8 cellular contexts compared by ENCODE assay signal in genomic region chr9:87148391-87149237, GRCh38.
DNase-seq lines count a peak whose midpoint lies in the region; ATAC-seq and TF ChIP-seq lines count a peak whose summit lies in the region.

No MANE protein-coding gene starts in this region.

- peak overlapping the region in 5 of 7 donors; percentile 47 to 85 (median 67) for H3K4me3 Mint-ChIP-seq in CD8-positive, alpha-beta memory T cell
- peak overlapping the region; percentile 74 for H3K4me3 Mint-ChIP-seq in chondrocyte (ENCODE audit: unreplicated experiment)

- CTCF ChIA-PET in CD8-positive, alpha-beta memory T cell (lab: Charles Lee): no interaction called here

- H3K4me1 ChIP-seq in CD8-positive, alpha-beta memory T cell (ENCODE audit: insufficient read depth, low read length): no peaks in the 10 kb centered on the region
- H3K4me1 ChIP-seq in skeletal muscle satellite cell (ENCODE audit: control insufficient read depth, insufficient read depth, low read length): peaks cover 16% of the 10 kb centered on the region

- no peak for ATAC-seq in HG03469 (IDR thresholded peaks at IDR 0.05; ENCODE audit: unreplicated experiment)
- ATAC-seq in HG03280 (IDR thresholded peaks at IDR 0.05; ENCODE audit: unreplicated experiment): no peak
- no peak for ATAC-seq in GM19023 (IDR thresholded peaks at IDR 0.05; ENCODE audit: unreplicated experiment)

- no peaks in the 10 kb centered on the region for H3K36me3 Mint-ChIP-seq in CD8-positive, alpha-beta memory T cell
- no peaks in the 10 kb centered on the region for H3K36me3 Mint-ChIP-seq in chondrocyte (ENCODE audit: low read depth)

- POLR2A ChIA-PET in CD8-positive, alpha-beta memory T cell (lab: Charles Lee): interaction anchor here (0.6 kb wide), 1 partner anchor 142 kb away, joined by 3 read pairs; no protein-coding TSS in a partner anchor

- H3K9me3 Mint-ChIP-seq in CD8-positive, alpha-beta memory T cell: peaks cover 0 to 13% (median 3%) of the 10 kb centered on the region in 5 donors
- peaks cover 6% of the 10 kb centered on the region for H3K9me3 Mint-ChIP-seq in chondrocyte (ENCODE audit: low read depth)

- peaks cover 4 to 11% (median 4%) of the 10 kb centered on the region in 3 donors for H3K4me1 Mint-ChIP-seq in CD8-positive, alpha-beta memory T cell
- H3K4me1 Mint-ChIP-seq in chondrocyte (ENCODE audit: low read depth): peaks cover 22% of the 10 kb centered on the region

- no peak overlapping the region for H3K4me3 ChIP-seq in CD8-positive, alpha-beta memory T cell (ENCODE audit: low read length)
- peak overlapping the region; percentile 59 for H3K4me3 ChIP-seq in skeletal muscle satellite cell (ENCODE audit: low read length)

- no peaks in the 10 kb centered on the region for H3K36me3 ChIP-seq in CD8-positive, alpha-beta memory T cell (ENCODE audit: insufficient read depth, low read length)
- H3K36me3 ChIP-seq in skeletal muscle satellite cell (ENCODE audit: insufficient read depth, low read length): no peaks in the 10 kb centered on the region

- peaks cover 29 to 54% of the 10 kb centered on the region in 2 donors for H3K27me3 Mint-ChIP-seq in CD8-positive, alpha-beta memory T cell
- no peaks in the 10 kb centered on the region for H3K27me3 Mint-ChIP-seq in chondrocyte (ENCODE audit: low read depth)

- TF ChIP-seq CTCF in chondrocyte (IDR thresholded peaks at IDR 0.05): peak; percentile 71

- no peak overlapping the region for H3K27ac Mint-ChIP-seq in CD8-positive, alpha-beta memory T cell
- H3K27ac Mint-ChIP-seq in chondrocyte (ENCODE audit: unreplicated experiment): peak overlapping the region; percentile 100

- H3K4me2 ChIP-seq in skeletal muscle satellite cell (ENCODE audit: low read length): peak overlapping the region; percentile 78

- H3K27ac ChIP-seq in CD8-positive, alpha-beta memory T cell (ENCODE audit: low read depth, low read length): no peak overlapping the region

- DNase-seq in CD8-positive, alpha-beta memory T cell: no peak
- peak; percentile 22 for DNase-seq in NCI-H2171 (lab: John Stamatoyannopoulos, UW)
- DNase-seq in chondrocyte (ENCODE audit: low spot score): peak; percentile 96
- peak; percentile 96 for DNase-seq in islet precursor cell

- H3K9ac ChIP-seq in skeletal muscle satellite cell (ENCODE audit: low read depth, low read length): peak overlapping the region; percentile 86

- no peaks in the 10 kb centered on the region for H3K9me3 ChIP-seq in CD8-positive, alpha-beta memory T cell (ENCODE audit: low read length)
- no peaks in the 10 kb centered on the region for H3K9me3 ChIP-seq in skeletal muscle satellite cell (replicated peaks; ENCODE audit: low read length)

- peaks cover 19% of the 10 kb centered on the region for H3K27me3 ChIP-seq in CD8-positive, alpha-beta memory T cell (ENCODE audit: insufficient read depth, low read length, poor library complexity, severe bottlenecking)
- H3K27me3 ChIP-seq in skeletal muscle satellite cell (ENCODE audit: control insufficient read depth, insufficient read depth, low read length): no peaks in the 10 kb centered on the region

Comparison
In these comparisons a context has a peak if more than half of its experiments do, and no peak if none do; other contexts are left out.
1. DNase-seq: peak in NCI-H2171 (single experiment), chondrocyte (single experiment) and islet precursor cell (single experiment); none in CD8-positive, alpha-beta memory T cell (0 of 5).